In genomic region chr2:111534816-111535803, GRCh38 we compare ENCODE assay signal across 8 cellular contexts.
DNase-seq lines count a peak whose midpoint lies in the region; TF ChIP-seq lines count a peak whose summit lies in the region.

No MANE protein-coding gene starts in this region.

- H3K27me3 ChIP-seq in BJ (ENCODE audit: control insufficient read depth, insufficient read depth, low read length) (no peaks in the 10 kb centered on the region), Loucy (ENCODE audit: insufficient read depth, low read length, poor library complexity, severe bottlenecking) (no peaks in the 10 kb centered on the region), brain microvascular endothelial cell (replicated peaks) (no peaks in the 10 kb centered on the region), tibial artery (no peaks in the 10 kb centered on the region)

- CTCF ChIA-PET in BJ (lab: Yijun Ruan, JAX), result no interaction called here

- H3K27ac ChIP-seq in brain microvascular endothelial cell (peak overlapping the region; percentile 37), tibial artery (peak overlapping the region in 1 of 2 donors; percentile 21)

- no peaks in the 10 kb centered on the region for H3K79me2 ChIP-seq in Loucy (ENCODE audit: insufficient read depth, low read length)

- no peak overlapping the region for H3K4me2 ChIP-seq in Loucy (ENCODE audit: low read depth, low read length, poor library complexity, severe bottlenecking)

- DNase-seq in BJ (ENCODE audit: low read depth) (peak; percentile 8), brain microvascular endothelial cell (peak; percentile 18), myocyte (ENCODE audit: low read depth) (peak; percentile 46), KG1 (lab: John Stamatoyannopoulos, UW) (no peak), tibial artery (no peak), cerebellar cortex (ENCODE audit: low spot score) (no peak)
- no peak for DNase-seq in stimulated activated CD4-positive, alpha-beta T cell treated with anti-CD3 and anti-CD28 coated beads, Interleukin-2, amount 100 ng/mL, for 24 hours

- H3K4me3 ChIP-seq in BJ (ENCODE audit: low read depth, low read length) (no peak overlapping the region), Loucy (ENCODE audit: low read length, poor library complexity, severe bottlenecking) (no peak overlapping the region), brain microvascular endothelial cell (ENCODE audit: low read depth, low read length) (no peak overlapping the region), tibial artery (no peak overlapping the region)

- H2AFZ ChIP-seq in Loucy (ENCODE audit: low read length), result 0 out of 2 replicates have a peak overlapping the region, but pooled peaks have one; percentile 22

- H3F3A ChIP-seq in Loucy (ENCODE audit: low read depth), result no peaks in the 10 kb centered on the region

- H3K9me2 ChIP-seq in Loucy (replicated peaks; ENCODE audit: low read depth, low read length), result no peaks in the 10 kb centered on the region

- no peak overlapping the region for H3K9ac ChIP-seq in Loucy (ENCODE audit: low read depth, low read length, poor library complexity, severe bottlenecking)

- H3K9me3 ChIP-seq in Loucy (ENCODE audit: insufficient read depth, low read depth, low read length), result no peaks in the 10 kb centered on the region
- H3K9me3 ChIP-seq in tibial artery, result no peaks in the 10 kb centered on the region

- POLR2A ChIA-PET in BJ (lab: Charles Lee), result no interaction called here

- in situ Hi-C loops in brain microvascular endothelial cell (cut with HindIII; ENCODE audit: low pct_ligation_motif_present, low sequenced_read_pairs), result no loop called here

- TF ChIP-seq CTCF in BJ (IDR thresholded peaks at IDR 0.05; ENCODE audit: insufficient read depth, low read depth, low read length), result no peak
- no peak for TF ChIP-seq CTCF in Loucy (conservative IDR thresholded peaks at IDR 0.05; ENCODE audit: low read length)
- no peak for TF ChIP-seq CTCF in brain microvascular endothelial cell (IDR thresholded peaks at IDR 0.05; ENCODE audit: low read depth, low read length, missing control alignments)
- TF ChIP-seq CTCF in tibial artery (IDR thresholded peaks at IDR 0.05), result no peak

- H4K20me1 ChIP-seq in Loucy (ENCODE audit: insufficient read depth, low read length, poor library complexity, severe bottlenecking), result no peaks in the 10 kb centered on the region

- H3K36me3 ChIP-seq in BJ (ENCODE audit: control insufficient read depth, insufficient read depth, low read length) (no peaks in the 10 kb centered on the region), Loucy (ENCODE audit: insufficient read depth, low read length) (no peaks in the 10 kb centered on the region), brain microvascular endothelial cell (replicated peaks) (no peaks in the 10 kb centered on the region), tibial artery (no peaks in the 10 kb centered on the region)

- intact Hi-C loops in tibial artery (cut with DNase I; ENCODE audit: low total_unique reads), result no loop called here

- H3K4me1 ChIP-seq in Loucy (ENCODE audit: insufficient read depth, low read length, poor library complexity, severe bottlenecking) (no peaks in the 10 kb centered on the region), tibial artery (peaks cover 0 to 10% (median 2%) of the 10 kb centered on the region in 4 donors)

Comparison
In these comparisons a context has a peak if more than half of its experiments do, and no peak if none do; other contexts are left out.
1. DNase-seq: peak in BJ (single experiment), brain microvascular endothelial cell (single experiment) and myocyte (single experiment); none in KG1 (single experiment), stimulated activated CD4-positive, alpha-beta T cell treated with anti-CD3 and anti-CD28 coated beads, Interleukin-2, amount 100 ng/mL, for 24 hours (0 of 2), tibial artery (0 of 2) and cerebellar cortex (single experiment).